ENCODE assay signal across 11 cellular contexts in the genomic region with DNA sequence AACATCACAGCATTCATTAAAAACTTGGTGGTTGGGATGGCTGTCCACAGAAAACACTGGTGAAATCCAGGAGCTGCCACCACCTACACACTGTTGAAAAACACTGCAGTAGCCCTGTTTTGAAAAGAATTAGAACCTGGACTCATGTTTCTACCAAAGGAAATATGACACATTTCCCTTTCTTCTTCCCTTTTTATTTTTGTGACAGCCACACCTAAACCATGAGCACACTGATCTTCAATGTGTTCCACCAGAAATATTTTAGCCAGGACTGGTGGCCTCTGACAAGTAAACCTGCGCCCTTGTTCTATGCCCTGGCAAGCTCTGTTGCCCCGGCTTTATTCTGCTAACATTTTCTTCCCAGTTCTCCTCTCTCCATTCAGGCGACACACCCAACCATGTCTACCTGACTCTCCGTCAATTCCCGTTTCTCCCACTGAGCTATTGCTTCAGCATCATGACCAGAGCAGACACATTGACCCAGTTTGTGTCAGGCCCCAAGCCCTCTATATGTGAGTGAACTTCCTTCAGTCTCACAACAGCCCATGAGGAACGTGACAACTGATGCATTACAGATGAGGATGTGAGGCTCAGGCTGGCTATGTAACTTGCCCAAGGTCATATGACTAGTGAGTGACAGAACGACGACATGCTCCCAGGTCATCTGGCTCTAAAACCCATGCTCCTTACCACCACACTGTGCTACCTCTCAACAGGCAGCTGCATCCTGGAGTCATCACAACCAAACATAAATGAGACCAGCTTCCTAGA. TPM values are rescaled to one million over a fixed set of nuclear protein-coding genes. Genes with fewer than 3 reads are reported as not detected.
DNase-seq lines count a peak whose midpoint lies in the region; TF ChIP-seq lines count a peak whose summit lies in the region.
"Had no signal": no experiment of that assay in that cellular context is flagged by ENCODE, and none has a peak within 500 bp of the region (broad histone marks: within the 10 kb centered on the region; RNA-seq: fewer than 3 reads in every experiment).

No MANE protein-coding gene starts in this region.

- intact Hi-C loops in thyroid gland (cut with DNase I) (no loop called here), A673 (cut with micrococcal nuclease; ENCODE audit: unreplicated experiment) (no loop called here)

- peaks cover 28% of the 10 kb centered on the region for H3K9me3 Mint-ChIP-seq in activated T-cell treated with anti-CD3 and anti-CD28 coated beads, Interleukin-2, amount 50 U/mL, for 24 hours

- no peak overlapping the region for H3K4me3 Mint-ChIP-seq in activated T-cell treated with anti-CD3 and anti-CD28 coated beads, Interleukin-2, amount 50 U/mL, for 24 hours

- no peak for TF ChIP-seq CTCF in Peyer's patch (IDR thresholded peaks at IDR 0.05)
- no peak for TF ChIP-seq CTCF in thyroid gland (IDR thresholded peaks at IDR 0.05)
- no peak for TF ChIP-seq CTCF in A673 (conservative IDR thresholded peaks at IDR 0.05; ENCODE audit: low read depth, low read length)

- peak overlapping the region; percentile 2 for H3K27ac Mint-ChIP-seq in activated T-cell treated with anti-CD3 and anti-CD28 coated beads, Interleukin-2, amount 50 U/mL, for 24 hours

- CTCF ChIA-PET in A673 (lab: Charles Lee) = no interaction called here

- H3K27ac ChIP-seq in Peyer's patch (peak overlapping the region in 2 of 4 donors; percentile 45 to 48), thyroid gland (peak overlapping the region in 2 of 3 donors; percentile 78 to 96), A673 (ENCODE audit: low read depth, low read length, poor library complexity, severe bottlenecking) (no peak overlapping the region)

- DNase-seq in activated T-cell treated with anti-CD3 and anti-CD28 coated beads, Interleukin-2, amount 50 U/mL, for 24 hours = no peak
- no peak for DNase-seq in activated T-cell treated with anti-CD3 and anti-CD28 coated beads for 4 hours
- peak in 2 of 3 donors; percentile 52 to 61 for DNase-seq in Peyer's patch
- peak; percentile 80 for DNase-seq in kidney tubule cell (ENCODE audit: low spot score)
- DNase-seq in thyroid gland = no peak
- DNase-seq in A673 (ENCODE audit: low spot score) = no peak
- no peak for DNase-seq in OCI-M2 (lab: John Stamatoyannopoulos, UW; ENCODE audit: unreplicated experiment)
- no peak for DNase-seq in NCI-H1417 (lab: John Stamatoyannopoulos, UW)
- DNase-seq: cortex of kidney, NCI-H187 treated with DMSO at 0.1 percent for 48 hours had no signal

- peaks cover 63% of the 10 kb centered on the region for H3K36me3 Mint-ChIP-seq in activated T-cell treated with anti-CD3 and anti-CD28 coated beads, Interleukin-2, amount 50 U/mL, for 24 hours (ENCODE audit: low read depth)

- TF ChIP-seq POLR2A in Peyer's patch (IDR thresholded peaks at IDR 0.05) (no peak), thyroid gland (IDR thresholded peaks at IDR 0.05) (peak in 1 of 2 donors; percentile 26)

- H3K4me1 ChIP-seq in Peyer's patch (peaks cover 0 to 14% (median 6%) of the 10 kb centered on the region in 4 donors), thyroid gland (no peaks in the 10 kb centered on the region), A673 (ENCODE audit: insufficient read depth, low read length, poor library complexity, severe bottlenecking) (no peaks in the 10 kb centered on the region)

- peaks cover 75% of the 10 kb centered on the region for H3K4me1 Mint-ChIP-seq in activated T-cell treated with anti-CD3 and anti-CD28 coated beads, Interleukin-2, amount 50 U/mL, for 24 hours (ENCODE audit: low read depth)

- no TSS peak for BruUV-seq in A673 (replicated peaks; lab: Mats Ljungman, UMichigan)

- no peaks in the 10 kb centered on the region for H3K9me3 ChIP-seq in Peyer's patch
- no peaks in the 10 kb centered on the region for H3K9me3 ChIP-seq in thyroid gland
- H3K9me3 ChIP-seq in A673 (ENCODE audit: low read depth, low read length, poor library complexity, severe bottlenecking) = peaks cover 22% of the 10 kb centered on the region
- H3K9me3 ChIP-seq: pancreas had no signal

- H3K36me3 ChIP-seq in Peyer's patch = peaks cover 0 to 5% (median 0%) of the 10 kb centered on the region in 3 donors
- H3K36me3 ChIP-seq in thyroid gland = no peaks in the 10 kb centered on the region
- no peaks in the 10 kb centered on the region for H3K36me3 ChIP-seq in A673 (ENCODE audit: insufficient read depth, low read length, poor library complexity, severe bottlenecking)
- H3K36me3 ChIP-seq: pancreas had no signal

- no peaks in the 10 kb centered on the region for H3K27me3 ChIP-seq in Peyer's patch
- no peaks in the 10 kb centered on the region for H3K27me3 ChIP-seq in thyroid gland
- H3K27me3 ChIP-seq in A673 (replicated peaks; ENCODE audit: insufficient read depth, low read depth, low read length, poor library complexity) = no peaks in the 10 kb centered on the region
- H3K27me3 ChIP-seq: pancreas had no signal

- POLR2A ChIA-PET in A673 (lab: Charles Lee; ENCODE audit: low non-redundant PET) = no interaction called here

- 75 to 79% methylated on average over 8 of the region's 8 CpGs for WGBS in thyroid gland, 2 donors

- H3K4me3 ChIP-seq in Peyer's patch (no peak overlapping the region), thyroid gland (replicated peaks in 1 of 3) (no peak overlapping the region), A673 (ENCODE audit: low read depth, low read length, poor library complexity, severe bottlenecking) (no peak overlapping the region)

- H3K27me3 Mint-ChIP-seq in activated T-cell treated with anti-CD3 and anti-CD28 coated beads, Interleukin-2, amount 50 U/mL, for 24 hours = no peaks in the 10 kb centered on the region

RNA-seq across cellular contexts. Expression of gene TMEM140, which starts 3.5 kb away (rescaled TPM):
- total RNA-seq in Peyer's patch (10 to 100 TPM; 33.4 to 39.6 (median 36.5) TPM), thyroid gland (10 to 100 TPM; 12.8 to 33.1 (median 14.3) TPM), A673 (2021) (not detected in 2 replicates)

RNA-seq across cellular contexts. Expression of gene CYREN, which starts 19.2 kb away (rescaled TPM):
- 10 to 100 TPM; 32.4 to 66.8 (median 42.5) TPM for total RNA-seq in Peyer's patch
- total RNA-seq in thyroid gland = 10 to 100 TPM; 40.3 to 54.4 (median 46.8) TPM
- 39.6 and 46.8 TPM in 2 replicates for total RNA-seq in A673 (2021)

RNA-seq across cellular contexts. Expression of gene WDR91, which starts 60.0 kb away (rescaled TPM):
- 10 to 100 TPM in 3 of 4 donors, 1 to 10 TPM in 1; 6.7 to 44.6 (median 22.2) TPM for total RNA-seq in Peyer's patch
- total RNA-seq in thyroid gland = 10 to 100 TPM in 1 of 4 donors, 1 to 10 TPM in 3; 8.4 to 34.4 (median 9.1) TPM
- total RNA-seq in A673 (2021) = 7.0 and 9.8 TPM in 2 replicates

Comparison
In these comparisons a context has a peak if more than half of its experiments do, and no peak if none do; other contexts are left out.
1. DNase-seq: peak in Peyer's patch (2 of 3) and kidney tubule cell (single experiment); none in activated T-cell treated with anti-CD3 and anti-CD28 coated beads, Interleukin-2, amount 50 U/mL, for 24 hours (single experiment), activated T-cell treated with anti-CD3 and anti-CD28 coated beads for 4 hours (single experiment), thyroid gland (0 of 2), A673 (single experiment), OCI-M2 (single experiment) and NCI-H1417 (0 of 3).
2. RNA of gene TMEM140, which starts 3.5 kb away (total RNA-seq): 33.4 to 39.6 TPM in Peyer's patch and 12.8 to 33.1 TPM in thyroid gland; not detected in A673; every median in the first group is over 10 times any median in the second.